8 cellular contexts compared by ENCODE assay signal in the genomic region with DNA sequence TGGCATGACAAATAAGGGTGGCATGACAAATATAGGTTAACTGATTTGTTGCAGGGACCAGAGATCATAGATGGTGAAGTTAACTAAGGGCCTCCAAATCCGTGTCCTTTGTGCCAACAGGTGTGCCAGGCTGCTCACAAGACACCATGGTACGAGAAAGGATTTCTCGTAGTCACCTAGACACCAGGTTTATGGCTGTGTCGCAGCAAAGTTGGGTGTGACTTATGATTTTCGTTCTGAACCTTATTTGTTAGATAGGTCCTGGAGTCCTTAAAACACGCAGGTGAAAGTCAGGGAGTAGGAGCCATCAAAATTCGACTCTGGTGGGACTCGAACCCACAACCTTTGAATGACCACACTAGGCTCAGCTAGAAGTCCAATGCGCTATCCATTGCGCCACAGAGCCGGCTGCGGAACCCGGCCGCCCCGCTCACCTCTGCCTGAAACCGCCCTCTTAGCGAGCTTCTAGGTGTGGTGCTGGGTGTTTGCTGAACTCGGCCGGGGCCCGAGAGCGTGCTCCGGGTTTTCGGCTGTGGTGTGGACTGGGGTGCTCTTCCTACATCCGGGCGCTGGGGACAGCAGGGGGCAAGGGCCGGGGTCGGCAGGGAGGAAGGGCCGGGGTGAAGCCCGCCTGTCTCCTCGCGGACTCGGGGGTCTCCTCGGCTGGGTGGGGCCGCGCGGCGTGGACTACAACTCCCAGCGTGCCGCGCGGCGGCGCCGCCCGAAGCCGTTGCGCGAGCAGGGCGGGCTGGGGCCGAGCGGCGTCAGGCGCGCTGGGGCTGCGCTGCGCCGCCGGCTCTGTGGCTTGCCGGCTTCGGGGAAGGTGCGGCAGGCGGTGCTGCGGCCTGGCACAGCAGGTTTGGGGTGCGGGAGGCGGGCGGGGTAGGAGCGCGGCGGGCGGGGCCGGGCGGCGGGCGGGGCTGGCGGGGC. TPM values are rescaled to one million over a fixed set of nuclear protein-coding genes. Genes with fewer than 3 reads are reported as not detected.
DNase-seq lines count a peak whose midpoint lies in the region; ATAC-seq, FAIRE-seq and TF ChIP-seq lines count a peak whose summit lies in the region.

A gene (plus strand): TSS at position 767 of the 930 bp plus-strand sequence. CDS start 2,606 bp downstream, outside the sequence.

- H3K27me3 ChIP-seq in body of pancreas: no peaks in the 10 kb centered on the region

- peak in 1 of 7 experiments; percentile 16 for TF ChIP-seq CTCF in body of pancreas (IDR thresholded peaks at IDR 0.05)

- peaks cover 15% of the 10 kb centered on the region for H3K4me1 ChIP-seq in body of pancreas

- ATAC-seq in HG02763 (IDR thresholded peaks at IDR 0.05; ENCODE audit: unreplicated experiment) (peak; percentile 82), body of pancreas (peak; percentile 92)

- intact Hi-C loops in body of pancreas (cut with DNase I): no loop called here

- no peaks in the 10 kb centered on the region for H3K9me3 ChIP-seq in body of pancreas

- H3K36me3 ChIP-seq in body of pancreas (replicated peaks in 1 of 2; ENCODE audit: insufficient read depth in 1 of 2, low read depth in 2 of 2): peaks cover 0 to 3% of the 10 kb centered on the region in 2 donors

- H3K4me3 ChIP-seq in body of pancreas (peak within 1 kb of the TSS; percentile 72 to 85), iPS-11a (ENCODE audit: low read depth, low read length) (peak within 1 kb of the TSS; percentile 63), skeletal muscle cell (ENCODE audit: low read depth, low read length) (peak within 1 kb of the TSS; percentile 88)

- FAIRE-seq in GM12891 (lab: Jason Lieb, UNC): peak; percentile 91

- peak within 1 kb of the TSS; percentile 65 to 85 (median 74) for H3K27ac ChIP-seq in body of pancreas

- TF ChIP-seq POLR2A in GM12891 (IDR thresholded peaks at IDR 0.05; ENCODE audit: low read depth, low read length) (no peak), body of pancreas (IDR thresholded peaks at IDR 0.05) (peak in 2 of 3 donors; percentile 35 to 44)

- WGBS in body of pancreas, 2 donors: 3 to 26% methylated on average over 6 to 71 of the region's 75 CpGs

- DNase-seq in GM12891 (ENCODE audit: insufficient read length, low spot score) (peak; percentile 95), NCI-H2029 (lab: John Stamatoyannopoulos, UW) (peak; percentile 66), UCSD-AML1 (lab: John Stamatoyannopoulos, UW; ENCODE audit: unreplicated experiment) (peak; percentile 76), body of pancreas (peak; percentile 78 to 88 (median 82)), skeletal muscle cell (ENCODE audit: low read depth) (no peak), NCI-H446 treated with DMSO at 0.1 percent for 48 hours (lab: John Stamatoyannopoulos, UW) (no peak)

TF ChIP-seq in GM12891, 5 proteins besides CTCF, POLR2A, EP300 and RAD21:
- TF ChIP-seq PAX5 (IDR thresholded peaks at IDR 0.05; ENCODE audit: insufficient read depth, low read length, severe bottlenecking) (no peak), POU2F2 (IDR thresholded peaks at IDR 0.05; ENCODE audit: low read depth, low read length) (no peak), TAF1 (IDR thresholded peaks at IDR 0.05; ENCODE audit: low read depth, low read length) (no peak), POLR2AphosphoS5 (IDR thresholded peaks at IDR 0.05; ENCODE audit: low read depth, low read length) (no peak), SPI1 (IDR thresholded peaks at IDR 0.05; ENCODE audit: low read depth, low read length) (no peak)

RNA-seq across cellular contexts. Expression of the gene that starts here (rescaled TPM):
- polyA plus RNA-seq in GM12891 (2012; ENCODE audit: low read depth, missing spikeins): 4.8 TPM
- total RNA-seq in body of pancreas: 10 to 100 TPM; 15.0 to 17.1 TPM

Comparison
In these comparisons a context has a peak if more than half of its experiments do, and no peak if none do; other contexts are left out.
1. DNase-seq: peak in GM12891 (single experiment), NCI-H2029 (single experiment), UCSD-AML1 (single experiment) and body of pancreas (4 of 4); none in skeletal muscle cell (single experiment) and NCI-H446 treated with DMSO at 0.1 percent for 48 hours (single experiment).
2. Peak in every context shown above with its lines, with median percentiles within 50 percentile points of each other: H3K4me3 ChIP-seq.